In the genomic region with DNA sequence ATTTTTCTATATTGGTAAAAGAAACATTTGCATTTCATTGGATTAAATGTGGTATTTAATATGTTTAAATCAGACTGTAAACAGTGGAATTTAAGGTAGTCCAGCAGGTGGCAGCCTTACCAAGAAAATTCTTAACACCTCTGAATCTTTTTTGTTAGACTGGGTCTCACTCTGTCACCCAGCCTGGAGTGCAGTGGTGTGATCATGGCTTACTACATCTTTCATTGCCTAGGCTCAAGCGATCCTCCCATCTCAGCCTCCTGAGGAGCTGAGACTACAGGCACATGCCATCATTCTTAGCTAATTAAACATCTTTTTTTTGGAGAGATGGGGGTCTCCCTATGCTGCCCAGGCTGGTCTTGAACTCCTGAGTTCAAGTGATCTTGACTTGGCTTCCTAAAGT, we compare ENCODE assay signal across 8 cellular contexts.
DNase-seq lines count a peak whose midpoint lies in the region; ATAC-seq and TF ChIP-seq lines count a peak whose summit lies in the region.
"Had no signal": no experiment of that assay in that cellular context is flagged by ENCODE, and none has a peak within 500 bp of the region (broad histone marks: within the 10 kb centered on the region; RNA-seq: fewer than 3 reads in every experiment).

No MANE protein-coding gene starts in this region.

- H4K20me1 ChIP-seq in SK-N-SH (ENCODE audit: insufficient read depth) = no peaks in the 10 kb centered on the region

- H3K4me3 ChIP-seq in SK-N-SH (ENCODE audit: low read depth in 2 of 2, low read length in 1 of 2) = no peak overlapping the region

- in situ Hi-C loops in G401 (cut with HindIII; ENCODE audit: low sequenced_read_pairs) = no loop called here

- H3K9me2 ChIP-seq in SK-N-SH = no peaks in the 10 kb centered on the region

- no peaks in the 10 kb centered on the region for H3K27me3 Mint-ChIP-seq in brain
- H3K27me3 Mint-ChIP-seq: central memory CD8-positive, alpha-beta T cell had no signal

- H3K27me3 ChIP-seq in SK-N-SH (ENCODE audit: insufficient read depth) = no peaks in the 10 kb centered on the region

- no peak overlapping the region for H3K27ac Mint-ChIP-seq in brain

- H3K4me3 Mint-ChIP-seq in brain = no peak overlapping the region
- H3K4me3 Mint-ChIP-seq: central memory CD8-positive, alpha-beta T cell had no signal

- TF ChIP-seq CTCF in SK-N-SH (IDR thresholded peaks at IDR 0.05) = peak; percentile 77
- peak; percentile 72 to 87 for TF ChIP-seq CTCF in brain (conservative IDR thresholded peaks at IDR 0.05)

- no peaks in the 10 kb centered on the region for H3K79me2 ChIP-seq in SK-N-SH (ENCODE audit: insufficient read depth)

- peaks cover 6% of the 10 kb centered on the region for H3K4me1 Mint-ChIP-seq in brain
- H3K4me1 Mint-ChIP-seq: central memory CD8-positive, alpha-beta T cell had no signal

- peaks cover 0 to 8% of the 10 kb centered on the region in 2 experiments for H3K36me3 ChIP-seq in SK-N-SH (replicated peaks in 1 of 2; ENCODE audit: control insufficient read depth in 1 of 2, insufficient read depth in 2 of 2, low read length in 1 of 2)

- H3K27ac ChIP-seq in SK-N-SH (ENCODE audit: low read depth in 2 of 2, low read length in 1 of 2) = no peak overlapping the region

- H3F3A ChIP-seq in SK-N-SH (replicated peaks; ENCODE audit: insufficient read depth) = peaks cover 14% of the 10 kb centered on the region

- H3K4me2 ChIP-seq in SK-N-SH = no peak overlapping the region

- H2AFZ ChIP-seq in SK-N-SH (ENCODE audit: low read depth) = no peak overlapping the region

- TF ChIP-seq EP300 in SK-N-SH (IDR thresholded peaks at IDR 0.05; ENCODE audit: borderline replicate concordance in 1 of 2, low read depth in 1 of 2, low read length in 1 of 2) = no peak

- H3K9ac ChIP-seq in SK-N-SH = no peak overlapping the region

- TF ChIP-seq RAD21 in SK-N-SH (IDR thresholded peaks at IDR 0.05; ENCODE audit: low read length) = peak; percentile 74

- no peak for ATAC-seq in GM18858 (IDR thresholded peaks at IDR 0.05; ENCODE audit: unreplicated experiment)

- DNase-seq in G401 (ENCODE audit: low spot score) = peak; percentile 68
- peak; percentile 15 for DNase-seq in LoVo (ENCODE audit: low spot score)
- DNase-seq in SK-N-SH = peak; percentile 36
- DNase-seq in left kidney (ENCODE audit: low read depth, low spot score) = peak; percentile 75
- DNase-seq in stimulated activated CD8-positive, alpha-beta memory T cell treated with anti-CD3 and anti-CD28 coated beads, Interleukin-4, amount 100 ng/mL, for 24 hours (ENCODE audit: low read depth) = peak; percentile 18

- CTCF ChIA-PET in SK-N-SH (lab: Yijun Ruan, JAX) = interaction anchor here (0.7 to 2.6 kb wide), 7 partner anchors 10 to 493 kb away, joined by 3 to 19 read pairs (median 3); no protein-coding TSS in a partner anchor

- peaks cover 6% of the 10 kb centered on the region for H3K36me3 Mint-ChIP-seq in brain

- 83% methylated on average over 1 of the region's 1 CpG for WGBS in SK-N-SH (ENCODE audit: low lambda C conversion rate)

- POLR2A ChIA-PET in SK-N-SH (lab: Yijun Ruan, JAX) = no interaction called here

- no peaks in the 10 kb centered on the region for H3K9me3 ChIP-seq in SK-N-SH

- no peaks in the 10 kb centered on the region for H3K9me3 Mint-ChIP-seq in brain
- H3K9me3 Mint-ChIP-seq: central memory CD8-positive, alpha-beta T cell had no signal

- H3K4me1 ChIP-seq in SK-N-SH (ENCODE audit: control insufficient read depth in 1 of 2, insufficient read depth in 2 of 2, low read depth in 1 of 2, low read length in 1 of 2) = peaks cover 4 to 6% of the 10 kb centered on the region in 2 experiments; a peak in 3 of 4 replicates

TF ChIP-seq in SK-N-SH, 30 proteins besides CTCF, POLR2A, EP300 and RAD21:
- no peak for TF ChIP-seq IRF3 (IDR thresholded peaks at IDR 0.05; ENCODE audit: low read depth, low read length)
- peak; percentile 55 for TF ChIP-seq SMC3 (IDR thresholded peaks at IDR 0.05; ENCODE audit: low read depth, low read length)

Comparison
In these comparisons a context has a peak if more than half of its experiments do, and no peak if none do; other contexts are left out.
1. DNase-seq: peak in every context shown above with its lines; median percentile 75 in left kidney; 68 in G401; 36 in SK-N-SH; 18 in stimulated activated CD8-positive, alpha-beta memory T cell treated with anti-CD3 and anti-CD28 coated beads, Interleukin-4, amount 100 ng/mL, for 24 hours; 15 in LoVo.